ENCODE assay signal across 26 cellular contexts in the genomic region with DNA sequence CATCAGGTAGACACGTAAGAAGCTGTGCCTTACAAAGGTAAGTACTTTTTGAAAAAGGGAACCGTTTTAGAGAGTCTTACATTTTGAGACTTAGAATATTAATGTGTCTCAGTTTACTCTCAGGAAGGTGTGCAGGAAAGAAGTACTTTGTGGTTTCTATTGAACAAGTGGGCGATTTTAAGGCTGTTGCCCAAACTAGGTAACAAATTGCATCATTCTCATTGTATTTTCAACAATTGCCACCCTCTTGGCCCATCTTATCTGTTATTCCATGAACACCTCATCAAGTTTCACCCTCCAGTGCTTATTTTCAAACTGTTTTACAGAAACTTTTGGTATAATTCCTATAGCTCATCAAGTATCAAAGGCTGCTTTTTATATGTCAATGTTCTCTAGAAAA.
"Had no signal": no experiment of that assay in that cellular context is flagged by ENCODE, and none has a peak within 500 bp of the region (broad histone marks: within the 10 kb centered on the region; RNA-seq: fewer than 3 reads in every experiment).

No MANE protein-coding gene starts in this region.

- ATAC-seq: activated CD4-positive, alpha-beta T cell treated with anti-CD3 and anti-CD28 coated beads for 36 hours; activated CD4-positive, CD25-positive, alpha-beta regulatory T cell treated with anti-CD3 and anti-CD28 coated beads, Interleukin-2, amount 50 U/mL, for 24 hours; activated CD8-positive, alpha-beta T cell treated with anti-CD3 and anti-CD28 coated beads, Interleukin-2, amount 10 ng/mL, durations not matched to agents 7 days and 5 days; activated naive CD4-positive, alpha-beta T cell treated with anti-CD3 and anti-CD28 coated beads, Interleukin-2, amount 50 U/mL, for 72 hours; body of pancreas; WTC11 had no signal

- H3K36me3 ChIP-seq: adrenal gland, breast epithelium, SJSA1 had no signal

- DNase-seq: activated CD4-positive, alpha-beta T cell treated with anti-CD3 and anti-CD28 coated beads for 36 hours; activated CD4-positive, alpha-beta T cell treated with anti-CD3 and anti-CD28 coated beads, Interleukin-2, amount 10 ng/mL, durations not matched to agents 7 days and 5 days; activated CD4-positive, alpha-beta T cell treated with anti-CD3 and anti-CD28 coated beads, Interleukin-2, amount 50 U/mL, for 48 hours; activated CD8-positive, alpha-beta T cell treated with anti-CD3 and anti-CD28 coated beads, Interleukin-2, amount 10 ng/mL, durations not matched to agents 7 days and 5 days; activated gamma-delta T cell; activated naive CD4-positive, alpha-beta T cell treated with anti-CD3 and anti-CD28 coated beads for 36 hours; activated T-cell treated with anti-CD3 and anti-CD28 coated beads, Interleukin-2, amount 50 U/mL, for 24 hours; adrenal gland; body of pancreas; caudate nucleus; cerebellar nuclear complex; NCI-H1092 treated with DMSO at 0.1 percent for 48 hours; NCI-H146; NCI-H2029 treated with DMSO at 0.1 percent for 48 hours; NCI-H2171; NCI-H510A; NCI-H526; NCI-H748 treated with DMSO at 0.1 percent for 48 hours; SHP77 treated with DMSO at 0.1 percent for 48 hours; SK-N-SH had no signal

- H3K27ac ChIP-seq: adrenal gland, body of pancreas, breast epithelium, SJSA1 had no signal

- FAIRE-seq: TTC549 had no signal

- H3K4me2 ChIP-seq: SK-N-SH had no signal

- H3K27me3 ChIP-seq: adrenal gland, body of pancreas, breast epithelium, SJSA1 had no signal

- H3K4me3 ChIP-seq: adrenal gland, body of pancreas, breast epithelium, SJSA1 had no signal

- H3K9me3 ChIP-seq: adrenal gland, body of pancreas, breast epithelium, SJSA1, SK-N-SH had no signal

- H3K9ac ChIP-seq: SK-N-SH had no signal

- H3K4me1 ChIP-seq: adrenal gland, body of pancreas, breast epithelium, SJSA1 had no signal
